8 cellular contexts compared by ENCODE assay signal in the genomic region with DNA sequence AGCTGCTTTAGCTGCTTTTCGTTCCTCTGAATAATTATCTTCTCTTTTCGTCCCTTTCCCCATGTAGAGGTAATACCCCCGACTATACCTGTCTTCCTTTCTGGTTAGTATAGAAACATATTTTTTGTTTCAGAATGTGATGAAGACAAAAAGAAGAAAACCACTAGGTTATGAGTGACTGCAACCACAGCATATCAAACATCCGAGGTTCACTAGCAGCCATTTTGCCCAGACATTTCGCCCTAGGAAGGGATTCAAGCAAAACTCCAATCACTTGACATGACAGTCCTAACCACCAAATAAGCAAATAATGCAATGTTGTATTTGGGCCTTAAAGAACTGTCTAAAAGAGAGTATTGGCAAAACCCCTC. TPM values are rescaled to one million over a fixed set of nuclear protein-coding genes. Genes with fewer than 3 reads are reported as not detected.
DNase-seq lines count a peak whose midpoint lies in the region; ATAC-seq and TF ChIP-seq lines count a peak whose summit lies in the region.

No MANE protein-coding gene starts in this region.

- H4K20me1 ChIP-seq in DOHH2 (ENCODE audit: control insufficient read depth, insufficient read depth, low read depth, low read length) = peaks cover 68% of the 10 kb centered on the region
- H4K20me1 ChIP-seq in osteoblast (ENCODE audit: insufficient read depth, low read length) = peaks cover 55% of the 10 kb centered on the region

- peak overlapping the region; percentile 8 to 79 (median 35) for H3K27ac Mint-ChIP-seq in brain

- peaks cover 97% of the 10 kb centered on the region for H3K36me3 ChIP-seq in DOHH2 (ENCODE audit: control insufficient read depth, low read length)
- peaks cover 38% of the 10 kb centered on the region for H3K36me3 ChIP-seq in osteoblast (ENCODE audit: insufficient read depth, low read length)

- H3K27ac ChIP-seq in DOHH2 (ENCODE audit: low read depth, low read length) (peak overlapping the region; percentile 86), osteoblast (ENCODE audit: low read depth, low read length) (peak overlapping the region; percentile 58)

- peak; percentile 32 for ATAC-seq in HG02798 (IDR thresholded peaks at IDR 0.05; ENCODE audit: poor library complexity, unreplicated experiment)

- peaks cover 83% of the 10 kb centered on the region for H3K4me1 Mint-ChIP-seq in brain

- H3K4me1 ChIP-seq in DOHH2 (ENCODE audit: control insufficient read depth, low read length) = peaks cover 100% of the 10 kb centered on the region
- H3K4me1 ChIP-seq in osteoblast (ENCODE audit: insufficient read depth, low read length) = peaks cover 59% of the 10 kb centered on the region

- H3K9me3 ChIP-seq in DOHH2 (ENCODE audit: control insufficient read depth, insufficient read depth, low read length) (no peaks in the 10 kb centered on the region), osteoblast (ENCODE audit: low read depth, low read length) (no peaks in the 10 kb centered on the region)

- peak overlapping the region; percentile 86 for H3K4me3 ChIP-seq in DOHH2 (ENCODE audit: low read length)
- H3K4me3 ChIP-seq in osteoblast (ENCODE audit: insufficient read depth, low read length) = no peak overlapping the region

- H3K4me3 Mint-ChIP-seq in brain = peak overlapping the region in 2 of 5 experiments; percentile 11 to 13

- H3K4me2 ChIP-seq in DOHH2 (ENCODE audit: low read length) (peak overlapping the region; percentile 93), osteoblast (ENCODE audit: insufficient read depth, low read length) (peak overlapping the region; percentile 31)

- H3K9me2 ChIP-seq in DOHH2 (replicated peaks; ENCODE audit: control insufficient read depth, low read length) = no peaks in the 10 kb centered on the region

- peaks cover 5% of the 10 kb centered on the region for H3K27me3 Mint-ChIP-seq in brain

- H3K9me3 Mint-ChIP-seq in brain = no peaks in the 10 kb centered on the region

- H3K36me3 Mint-ChIP-seq in brain = peaks cover 49% of the 10 kb centered on the region

- H3K79me2 ChIP-seq in DOHH2 (ENCODE audit: control insufficient read depth, low read length) (peaks cover 100% of the 10 kb centered on the region), osteoblast (ENCODE audit: insufficient read depth, low read length) (peaks cover 99% of the 10 kb centered on the region)

- DNase-seq in osteoblast (ENCODE audit: insufficient read length, low spot score, missing footprints) (no peak), foreskin melanocyte (no peak), activated gamma-delta T cell (lab: John Stamatoyannopoulos, UW) (no peak), medulla oblongata (ENCODE audit: extremely low spot score) (no peak)
- DNase-seq in stimulated activated CD4-positive, alpha-beta T cell treated with anti-CD3 and anti-CD28 coated beads, Interleukin-4, amount 100 ng/mL, for 24 hours = no peak

- no peaks in the 10 kb centered on the region for H3K27me3 ChIP-seq in DOHH2 (ENCODE audit: control insufficient read depth, low read length)
- no peaks in the 10 kb centered on the region for H3K27me3 ChIP-seq in osteoblast (ENCODE audit: insufficient read depth, low read length)

- peaks cover 87% of the 10 kb centered on the region for H3F3A ChIP-seq in DOHH2 (ENCODE audit: control insufficient read depth, insufficient read depth)

- TF ChIP-seq CTCF in DOHH2 (IDR thresholded peaks at IDR 0.05; ENCODE audit: low read depth, low read length, poor library complexity, severe bottlenecking) (no peak), brain (conservative IDR thresholded peaks at IDR 0.05) (no peak), osteoblast (IDR thresholded peaks at IDR 0.05; ENCODE audit: extremely low read depth, low read depth, low read length) (no peak)

- H2AFZ ChIP-seq in osteoblast (ENCODE audit: low read length) = no peak overlapping the region

RNA-seq across cellular contexts. Expression of a gene that starts 9.4 kb away (rescaled TPM):
- polyA plus RNA-seq in brain (ENCODE audit: insufficient read depth, low read depth, low replicate concordance) = 39.1 TPM
- total RNA-seq in osteoblast = 89.9 and 93.7 TPM in 2 replicates

RNA-seq across cellular contexts. Expression of a gene that starts 9.6 kb away (rescaled TPM):
- 13.5 TPM for polyA plus RNA-seq in brain (ENCODE audit: insufficient read depth, low read depth, low replicate concordance)
- total RNA-seq in osteoblast = 8.3 and 13.6 TPM in 2 replicates
